Comparison of ENCODE assay signal across 27 cellular contexts in the genomic region with DNA sequence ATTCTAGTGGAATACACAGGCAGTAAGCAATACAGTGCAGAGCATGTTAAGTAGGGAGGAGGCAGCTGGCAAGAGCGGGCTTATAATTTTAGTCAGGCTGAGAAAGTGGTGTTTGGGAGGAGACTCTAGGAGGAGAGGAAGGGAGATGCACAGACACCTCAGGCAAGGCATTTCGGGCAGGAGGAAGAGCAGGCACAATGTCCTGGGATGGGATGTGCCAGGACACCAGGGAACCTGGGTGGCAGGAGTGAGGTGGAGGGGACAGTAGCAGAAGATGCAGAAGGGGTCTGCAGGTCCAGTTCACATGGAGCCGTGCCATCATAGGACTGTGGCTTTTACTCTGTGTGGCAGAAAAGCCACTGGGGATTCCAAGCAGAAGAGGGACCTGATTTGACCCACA.
"Had no signal": no experiment of that assay in that cellular context is flagged by ENCODE, and none has a peak within 500 bp of the region (broad histone marks: within the 10 kb centered on the region; RNA-seq: fewer than 3 reads in every experiment).

No MANE protein-coding gene starts in this region.

- H3K9me3 ChIP-seq: esophagus muscularis mucosa, gastroesophageal sphincter had no signal

- ATAC-seq: activated CD4-positive, alpha-beta T cell treated with anti-CD3 and anti-CD28 coated beads for 36 hours; activated CD8-positive, alpha-beta T cell treated with anti-CD3 and anti-CD28 coated beads, Interleukin-2, amount 10 ng/mL, durations not matched to agents 7 days and 5 days; activated T-cell treated with anti-CD3 and anti-CD28 coated beads, Interleukin-2, amount 50 U/mL, for 4 hours; activated T-helper 17 cell treated with anti-CD3 and anti-CD28 coated beads, Interleukin-2, amount 50 U/mL, for 72 hours; effector memory CD8-positive, alpha-beta T cell; gastroesophageal sphincter had no signal

- H3K27ac Mint-ChIP-seq: activated CD4-positive, alpha-beta memory T cell treated with anti-CD3 and anti-CD28 coated beads for 36 hours; activated CD4-positive, alpha-beta T cell treated with anti-CD3 and anti-CD28 coated beads for 36 hours; activated CD4-positive, alpha-beta T cell treated with anti-CD3 and anti-CD28 coated beads, Interleukin-2, amount 10 ng/mL, durations not matched to agents 24 days and 14 days; activated CD8-positive, alpha-beta T cell treated with anti-CD3 and anti-CD28 coated beads, Interleukin-2, amount 10 ng/mL, durations not matched to agents 7 days and 5 days; activated naive CD8-positive, alpha-beta T cell; activated T-helper 17 cell treated with anti-CD3 and anti-CD28 coated beads, Interleukin-2, amount 50 U/mL, for 72 hours; effector memory CD8-positive, alpha-beta T cell had no signal

- H3K4me3 ChIP-seq: esophagus muscularis mucosa, gastroesophageal sphincter had no signal

- DNase-seq: activated CD4-positive, alpha-beta memory T cell treated with anti-CD3 and anti-CD28 coated beads for 36 hours; activated CD4-positive, alpha-beta T cell treated with anti-CD3 and anti-CD28 coated beads for 36 hours; activated CD4-positive, alpha-beta T cell treated with anti-CD3 and anti-CD28 coated beads, Interleukin-2, amount 10 ng/mL, durations not matched to agents 24 days and 14 days; activated CD4-positive, CD25-positive, alpha-beta regulatory T cell; activated CD4-positive, CD25-positive, alpha-beta regulatory T cell treated with anti-CD3 and anti-CD28 coated beads, Interleukin-2, amount 50 U/mL, for 72 hours; activated CD8-positive, alpha-beta T cell treated with anti-CD3 and anti-CD28 coated beads, Interleukin-2, amount 10 ng/mL, durations not matched to agents 7 days and 5 days; activated effector memory CD4-positive, alpha-beta T cell treated with Interleukin-2 at 50 U/mL for 16 hours; activated gamma-delta T cell treated with Interleukin-2 at 50 U/mL for 16 hours; activated naive CD4-positive, alpha-beta T cell treated with anti-CD3 and anti-CD28 coated beads, Interleukin-2, amount 50 U/mL, for 16 hours; activated naive CD4-positive, alpha-beta T cell treated with Interleukin-2 at 50 U/mL for 16 hours; activated T-cell treated with anti-CD3 and anti-CD28 coated beads, Interleukin-2, amount 50 U/mL, for 4 hours; amniotic stem cell; anterior cingulate cortex; brain microvascular endothelial cell; cortex of kidney; dermis blood vessel endothelial cell; effector CD4-positive, alpha-beta T cell; effector memory CD8-positive, alpha-beta T cell; erythroblast; foreskin melanocyte; head of caudate nucleus; T-helper 2 cell had no signal

- H3K27ac ChIP-seq: brain microvascular endothelial cell, esophagus muscularis mucosa, gastroesophageal sphincter had no signal

- H3K4me1 ChIP-seq: esophagus muscularis mucosa, gastroesophageal sphincter had no signal

- H3K36me3 ChIP-seq: brain microvascular endothelial cell, esophagus muscularis mucosa, gastroesophageal sphincter had no signal

- H3K9me3 Mint-ChIP-seq: activated CD4-positive, alpha-beta memory T cell treated with anti-CD3 and anti-CD28 coated beads for 36 hours; activated CD4-positive, alpha-beta T cell treated with anti-CD3 and anti-CD28 coated beads, Interleukin-2, amount 10 ng/mL, durations not matched to agents 24 days and 14 days; activated T-cell treated with anti-CD3 and anti-CD28 coated beads, Interleukin-2, amount 50 U/mL, for 4 hours; activated T-helper 17 cell treated with anti-CD3 and anti-CD28 coated beads, Interleukin-2, amount 50 U/mL, for 72 hours; central memory CD8-positive, alpha-beta T cell; effector memory CD8-positive, alpha-beta T cell had no signal

- H3K4me3 Mint-ChIP-seq: activated CD4-positive, alpha-beta memory T cell treated with anti-CD3 and anti-CD28 coated beads for 36 hours; activated CD4-positive, alpha-beta T cell treated with anti-CD3 and anti-CD28 coated beads for 36 hours; activated CD4-positive, alpha-beta T cell treated with anti-CD3 and anti-CD28 coated beads, Interleukin-2, amount 10 ng/mL, durations not matched to agents 24 days and 14 days; activated CD8-positive, alpha-beta T cell treated with anti-CD3 and anti-CD28 coated beads, Interleukin-2, amount 10 ng/mL, durations not matched to agents 7 days and 5 days; activated naive CD8-positive, alpha-beta T cell; activated T-cell treated with anti-CD3 and anti-CD28 coated beads, Interleukin-2, amount 50 U/mL, for 4 hours; activated T-helper 17 cell treated with anti-CD3 and anti-CD28 coated beads, Interleukin-2, amount 50 U/mL, for 72 hours; central memory CD8-positive, alpha-beta T cell; effector memory CD8-positive, alpha-beta T cell had no signal

- H3K4me1 Mint-ChIP-seq: activated CD4-positive, alpha-beta T cell treated with anti-CD3 and anti-CD28 coated beads for 36 hours; activated CD4-positive, alpha-beta T cell treated with anti-CD3 and anti-CD28 coated beads, Interleukin-2, amount 10 ng/mL, durations not matched to agents 24 days and 14 days; activated T-helper 17 cell treated with anti-CD3 and anti-CD28 coated beads, Interleukin-2, amount 50 U/mL, for 72 hours; central memory CD8-positive, alpha-beta T cell had no signal

- H3K36me3 Mint-ChIP-seq: activated CD4-positive, alpha-beta memory T cell treated with anti-CD3 and anti-CD28 coated beads for 36 hours; activated naive CD8-positive, alpha-beta T cell had no signal
